In genomic region chr2:30764021-30764800, GRCh38 we compare ENCODE assay signal across 30 cellular contexts. TPM values are rescaled to one million over a fixed set of nuclear protein-coding genes. Genes with fewer than 3 reads are reported as not detected.
"Had no signal": no experiment of that assay in that cellular context is flagged by ENCODE, and none has a peak within 500 bp of the region (broad histone marks: within the 10 kb centered on the region; RNA-seq: fewer than 3 reads in every experiment).

No MANE protein-coding gene starts in this region.

- H3K27ac ChIP-seq: colonic mucosa, gastrocnemius medialis, heart right ventricle, ovary, prostate gland, testis, tibial nerve, upper lobe of right lung had no signal

- H3K4me1 ChIP-seq: colonic mucosa, gastrocnemius medialis, prostate gland, testis, tibial nerve, upper lobe of right lung had no signal

- H3K36me3 Mint-ChIP-seq: naive thymus-derived CD4-positive, alpha-beta T cell; stimulated activated effector memory CD8-positive, alpha-beta T cell treated with anti-CD3 and anti-CD28 coated beads, Interleukin-12 subunit alpha, Interleukin-12 subunit beta, amount 100 ng/mL, for 72 hours had no signal

- H3K9me3 ChIP-seq: colonic mucosa, gastrocnemius medialis, heart right ventricle, ovary, prostate gland, testis, tibial nerve, upper lobe of right lung had no signal

- H3K27me3 ChIP-seq: colonic mucosa, gastrocnemius medialis, ovary, testis, tibial nerve, upper lobe of right lung had no signal

- H3K4me3 Mint-ChIP-seq: naive thymus-derived CD4-positive, alpha-beta T cell; stimulated activated effector memory CD8-positive, alpha-beta T cell treated with anti-CD3 and anti-CD28 coated beads, Interleukin-12 subunit alpha, Interleukin-12 subunit beta, amount 100 ng/mL, for 72 hours; stimulated activated naive CD8-positive, alpha-beta T cell treated with anti-CD3 and anti-CD28 coated beads, Interleukin-15, Interleukin-2, amounts not matched to agents 100 ng/mL and 50 ng/mL, for 24 hours had no signal

- H3K27ac Mint-ChIP-seq: stimulated activated effector memory CD8-positive, alpha-beta T cell treated with anti-CD3 and anti-CD28 coated beads, Interleukin-12 subunit alpha, Interleukin-12 subunit beta, amount 100 ng/mL, for 72 hours; stimulated activated naive CD8-positive, alpha-beta T cell treated with anti-CD3 and anti-CD28 coated beads, Interleukin-15, Interleukin-2, amounts not matched to agents 100 ng/mL and 50 ng/mL, for 24 hours had no signal

- H3K9me3 Mint-ChIP-seq: naive thymus-derived CD4-positive, alpha-beta T cell; stimulated activated effector memory CD8-positive, alpha-beta T cell treated with anti-CD3 and anti-CD28 coated beads, Interleukin-12 subunit alpha, Interleukin-12 subunit beta, amount 100 ng/mL, for 72 hours; stimulated activated naive CD8-positive, alpha-beta T cell treated with anti-CD3 and anti-CD28 coated beads, Interleukin-15, Interleukin-2, amounts not matched to agents 100 ng/mL and 50 ng/mL, for 24 hours had no signal

- H3K4me3 ChIP-seq: colonic mucosa, gastrocnemius medialis, heart right ventricle, ovary, prostate gland, testis, tibial nerve, upper lobe of right lung had no signal

- H3K36me3 ChIP-seq: colonic mucosa, gastrocnemius medialis, heart right ventricle, ovary, prostate gland, tibial nerve, upper lobe of right lung had no signal

- H3K4me1 Mint-ChIP-seq: naive thymus-derived CD4-positive, alpha-beta T cell had no signal

- ATAC-seq: esophagus mucosa; gastrocnemius medialis; heart right ventricle; naive thymus-derived CD4-positive, alpha-beta T cell; sciatic nerve; stimulated activated effector memory CD8-positive, alpha-beta T cell treated with anti-CD3 and anti-CD28 coated beads, Interleukin-12 subunit alpha, Interleukin-12 subunit beta, amount 100 ng/mL, for 72 hours; upper lobe of right lung had no signal

- DNase-seq: cerebellar nuclear complex; colonic mucosa; effector CD4-positive, alpha-beta T cell; gastrocnemius medialis; heart right ventricle; hypothalamus; kidney glomerular epithelial cell; mesendoderm; naive thymus-derived CD4-positive, alpha-beta T cell; nucleus accumbens; ovary; retina; stimulated activated CD4-positive, alpha-beta T cell treated with anti-CD3 and anti-CD28 coated beads, Interleukin-12 subunit alpha, Interleukin-12 subunit beta, amount 100 ng/mL, for 4 hours; stimulated activated CD4-positive, alpha-beta T cell treated with anti-CD3 and anti-CD28 coated beads, Interleukin-4, amount 100 ng/mL, for 1 hour; stimulated activated CD8-positive, alpha-beta memory T cell treated with anti-CD3 and anti-CD28 coated beads, Interleukin-4, amount 100 ng/mL, for 48 hours; testis; upper lobe of right lung had no signal

RNA-seq across cellular contexts. Expression of gene CAPN13, which starts 43.0 kb away (rescaled TPM):
- total RNA-seq: cardiac septum; dermis microvascular lymphatic vessel endothelial cell; fibroblast of lung; lung microvascular endothelial cell; naive thymus-derived CD4-positive, alpha-beta T cell; skeletal muscle tissue; subcutaneous adipose tissue; tibial nerve had no signal
- polyA plus RNA-seq: fibroblast of lung; heart right ventricle; naive thymus-derived CD4-positive, alpha-beta T cell; neural cell had no signal
